ENCODE assay signal across 32 cellular contexts in genomic region chr13:20354722-20355121, GRCh38.
"Had no signal": no experiment of that assay in that cellular context is flagged by ENCODE, and none has a peak within 500 bp of the region (broad histone marks: within the 10 kb centered on the region; RNA-seq: fewer than 3 reads in every experiment).

No MANE protein-coding gene starts in this region.

- H3K4me3 ChIP-seq: Peyer's patch, SJSA1 had no signal

- H3K36me3 Mint-ChIP-seq: activated CD8-positive, alpha-beta memory T cell treated with anti-CD3 and anti-CD28 coated beads, Interleukin-2, amount 10 ng/mL, durations not matched to agents 7 days and 5 days; activated naive CD4-positive, alpha-beta T cell treated with anti-CD3 and anti-CD28 coated beads, Interleukin-2, amount 10 ng/mL, durations not matched to agents 7 days and 5 days; activated naive CD8-positive, alpha-beta T cell; brain had no signal

- H3K4me1 Mint-ChIP-seq: activated naive CD4-positive, alpha-beta T cell treated with anti-CD3 and anti-CD28 coated beads, Interleukin-2, amount 10 ng/mL, durations not matched to agents 7 days and 5 days had no signal

- H3K27ac Mint-ChIP-seq: activated CD4-positive, alpha-beta memory T cell treated with anti-CD3 and anti-CD28 coated beads, Interleukin-2, amount 10 ng/mL, durations not matched to agents 7 days and 5 days; activated CD8-positive, alpha-beta memory T cell treated with anti-CD3 and anti-CD28 coated beads, Interleukin-2, amount 10 ng/mL, durations not matched to agents 7 days and 5 days; activated naive CD4-positive, alpha-beta T cell treated with anti-CD3 and anti-CD28 coated beads, Interleukin-2, amount 10 ng/mL, durations not matched to agents 7 days and 5 days; activated naive CD8-positive, alpha-beta T cell; activated naive CD8-positive, alpha-beta T cell treated with anti-CD3 and anti-CD28 coated beads, Interleukin-2, amount 50 U/mL, for 24 hours; brain had no signal

- H3K9me3 ChIP-seq: Peyer's patch, SJSA1 had no signal

- H3K27ac ChIP-seq: Peyer's patch, SJSA1, VCaP had no signal

- H3K9me3 Mint-ChIP-seq: activated CD4-positive, alpha-beta memory T cell treated with anti-CD3 and anti-CD28 coated beads, Interleukin-2, amount 10 ng/mL, durations not matched to agents 7 days and 5 days; activated naive CD4-positive, alpha-beta T cell treated with anti-CD3 and anti-CD28 coated beads, Interleukin-2, amount 10 ng/mL, durations not matched to agents 7 days and 5 days; activated naive CD8-positive, alpha-beta T cell treated with anti-CD3 and anti-CD28 coated beads, Interleukin-2, amount 50 U/mL, for 24 hours; brain had no signal

- H3K36me3 ChIP-seq: Peyer's patch, SJSA1 had no signal

- DNase-seq: activated CD4-positive, alpha-beta memory T cell treated with anti-CD3 and anti-CD28 coated beads, Interleukin-2, amount 10 ng/mL, durations not matched to agents 7 days and 5 days; activated CD4-positive, alpha-beta T cell treated with anti-CD3 and anti-CD28 coated beads for 1 hour; activated CD4-positive, alpha-beta T cell treated with anti-CD3 and anti-CD28 coated beads for 48 hours; activated CD4-positive, CD25-positive, alpha-beta regulatory T cell; activated CD8-positive, alpha-beta memory T cell treated with anti-CD3 and anti-CD28 coated beads for 24 hours; activated CD8-positive, alpha-beta memory T cell treated with anti-CD3 and anti-CD28 coated beads, Interleukin-2, amount 10 ng/mL, durations not matched to agents 7 days and 5 days; activated CD8-positive, alpha-beta memory T cell treated with anti-CD3 and anti-CD28 coated beads, Interleukin-2, amount 50 U/mL, for 48 hours; activated effector memory CD4-positive, alpha-beta T cell treated with Interleukin-2 at 50 U/mL for 16 hours; activated naive CD4-positive, alpha-beta T cell treated with anti-CD3 and anti-CD28 coated beads, Interleukin-2, amount 10 ng/mL, durations not matched to agents 7 days and 5 days; activated naive CD8-positive, alpha-beta T cell treated with anti-CD3 and anti-CD28 coated beads, Interleukin-2, amount 50 U/mL, for 24 hours; activated T-cell treated with anti-CD3 and anti-CD28 coated beads, Interleukin-2, amount 50 U/mL, for 48 hours; anterior cingulate cortex; central memory CD4-positive, alpha-beta T cell; KG1; MM.1S; NCI-H1092; NCI-H1436 treated with DMSO at 0.1 percent for 48 hours; NCI-H1694 treated with DMSO at 0.1 percent for 48 hours; NCI-H2029; NCI-H345; NCI-H524 treated with DMSO at 0.1 percent for 48 hours; NK-92 treated with Interleukin-12 subunit alpha and Interleukin-12 subunit beta, amount 100 ng/mL, for 24 hours; Peyer's patch; RPMI8226; SHP77 treated with DMSO at 0.1 percent for 48 hours; T-helper 1 cell; T-helper 9 cell had no signal

- H3K4me3 Mint-ChIP-seq: activated CD4-positive, alpha-beta memory T cell treated with anti-CD3 and anti-CD28 coated beads, Interleukin-2, amount 10 ng/mL, durations not matched to agents 7 days and 5 days; activated CD8-positive, alpha-beta memory T cell treated with anti-CD3 and anti-CD28 coated beads, Interleukin-2, amount 10 ng/mL, durations not matched to agents 7 days and 5 days; activated naive CD4-positive, alpha-beta T cell treated with anti-CD3 and anti-CD28 coated beads, Interleukin-2, amount 10 ng/mL, durations not matched to agents 7 days and 5 days; activated naive CD8-positive, alpha-beta T cell; activated naive CD8-positive, alpha-beta T cell treated with anti-CD3 and anti-CD28 coated beads, Interleukin-2, amount 50 U/mL, for 24 hours; brain had no signal

- H3K4me1 ChIP-seq: Peyer's patch had no signal

- ATAC-seq: activated CD8-positive, alpha-beta memory T cell treated with anti-CD3 and anti-CD28 coated beads, Interleukin-2, amount 10 ng/mL, durations not matched to agents 7 days and 5 days; activated naive CD8-positive, alpha-beta T cell treated with anti-CD3 and anti-CD28 coated beads, Interleukin-2, amount 50 U/mL, for 24 hours; SK-N-SH treated with all-trans-retinoic acid at 6 μM for 48 hours had no signal

- H3K27me3 ChIP-seq: Peyer's patch, SJSA1 had no signal

- H3K27me3 Mint-ChIP-seq: activated CD4-positive, alpha-beta memory T cell treated with anti-CD3 and anti-CD28 coated beads, Interleukin-2, amount 10 ng/mL, durations not matched to agents 7 days and 5 days; activated CD8-positive, alpha-beta memory T cell treated with anti-CD3 and anti-CD28 coated beads, Interleukin-2, amount 10 ng/mL, durations not matched to agents 7 days and 5 days; activated naive CD8-positive, alpha-beta T cell; activated naive CD8-positive, alpha-beta T cell treated with anti-CD3 and anti-CD28 coated beads, Interleukin-2, amount 50 U/mL, for 24 hours had no signal
